Comparison of ENCODE assay signal across 8 cellular contexts in the genomic region with DNA sequence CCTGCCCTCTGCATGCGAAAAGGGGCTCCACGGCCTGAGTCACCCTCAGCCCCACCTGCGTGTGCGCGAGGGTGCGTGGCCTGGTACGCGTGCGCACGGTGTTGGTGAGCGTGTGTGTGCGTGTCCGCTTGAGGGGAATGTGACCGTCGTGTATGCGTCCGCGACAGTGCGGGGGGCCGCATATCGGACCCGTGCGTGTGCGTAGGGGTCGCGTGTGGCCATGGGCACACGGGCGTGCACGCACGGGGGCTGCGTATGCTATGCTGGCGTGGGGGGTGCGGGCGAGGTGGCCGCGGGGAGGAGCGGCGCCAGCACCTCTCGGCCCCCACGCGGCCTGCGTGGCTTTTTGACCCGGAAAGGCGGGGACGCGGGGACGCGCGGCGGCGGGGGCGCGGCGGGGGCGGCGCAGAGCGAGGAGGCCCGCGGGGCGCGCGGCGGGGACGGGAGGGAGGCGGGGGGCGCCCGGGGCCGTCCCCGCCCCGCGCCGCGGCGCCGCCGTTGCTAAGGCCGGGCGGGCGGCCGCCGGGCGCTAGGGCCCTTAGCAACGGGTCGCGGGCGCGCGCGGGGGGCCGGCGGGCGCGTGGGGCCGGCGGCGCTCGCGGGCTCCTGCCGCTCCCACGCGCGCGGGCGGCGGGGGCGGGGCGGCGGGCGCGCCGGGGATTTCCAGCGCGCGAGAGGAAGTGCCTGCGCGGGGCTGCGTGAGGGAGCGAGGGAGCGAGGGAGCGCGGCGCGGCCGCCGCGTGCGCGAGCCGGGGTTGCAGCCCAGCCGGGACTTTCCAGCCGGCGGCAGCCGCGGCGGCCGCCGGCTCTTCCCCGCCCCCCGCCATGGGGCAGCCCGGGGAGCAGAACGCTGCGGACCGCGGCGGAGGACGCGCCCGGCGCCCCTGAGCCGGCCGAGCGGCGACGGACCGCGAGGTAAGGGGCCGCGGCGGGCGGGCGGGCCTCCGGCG. TPM values are rescaled to one million over a fixed set of nuclear protein-coding genes. Genes with fewer than 3 reads are reported as not detected.
DNase-seq lines count a peak whose midpoint lies in the region; ATAC-seq and TF ChIP-seq lines count a peak whose summit lies in the region.

TSS of gene TRAF3 (plus strand) at position 689 of the 950 bp plus-strand sequence. CDS start 92,753 bp downstream, outside the sequence.

- peak within 1 kb of the TSS; percentile 87 for H3K9ac ChIP-seq in DND-41 (ENCODE audit: low read depth, low read length)

- peak within 1 kb of the TSS; percentile 98 for H2AFZ ChIP-seq in DND-41 (ENCODE audit: low read depth, low read length)

- peaks cover 44% of the 10 kb centered on the region for H3K79me2 ChIP-seq in DND-41 (ENCODE audit: insufficient read depth, low read length)

- H4K20me1 ChIP-seq in DND-41 (ENCODE audit: insufficient read depth, low read length): peaks cover 26% of the 10 kb centered on the region

- peak within 1 kb of the TSS; percentile 64 for H3K27ac ChIP-seq in DND-41 (ENCODE audit: low read length)

- ATAC-seq in DND-41 (ENCODE audit: insufficient read depth, low read depth) (peak; percentile 59), GM21717 (IDR thresholded peaks at IDR 0.05; ENCODE audit: unreplicated experiment) (peak; percentile 43)

- H3K4me2 ChIP-seq in DND-41 (ENCODE audit: insufficient read depth, low read length): peak within 1 kb of the TSS; percentile 88

- TF ChIP-seq CTCF in DND-41 (IDR thresholded peaks at IDR 0.05; ENCODE audit: borderline replicate concordance, extremely low read depth, low read length, poor library complexity, severe bottlenecking) (no peak), kidney epithelial cell (IDR thresholded peaks at IDR 0.05; ENCODE audit: insufficient read depth, low read length, poor library complexity, severe bottlenecking) (no peak)

- peaks cover 36% of the 10 kb centered on the region for H3K4me1 ChIP-seq in DND-41 (ENCODE audit: insufficient read depth, low read length)

- H3K9me3 ChIP-seq in DND-41 (ENCODE audit: insufficient read depth, low read length, severe bottlenecking): no peaks in the 10 kb centered on the region

- DNase-seq in DND-41 (peak; percentile 71), LHCN-M2 (ENCODE audit: low read depth) (peak; percentile 51), kidney epithelial cell (ENCODE audit: low read depth) (no peak), foreskin melanocyte (no peak)
- peak; percentile 85 for DNase-seq in activated CD4-positive, CD25-positive, alpha-beta regulatory T cell treated with anti-CD3 and anti-CD28 coated beads, Interleukin-2, amount 50 U/mL, for 72 hours
- DNase-seq in central memory CD4-positive, alpha-beta T cell: peak; percentile 90
- peak; percentile 85 for DNase-seq in stimulated activated CD4-positive, alpha-beta T cell treated with anti-CD3 and anti-CD28 coated beads, Interleukin-15, amount 100 ng/mL, for 24 hours

- H3K4me3 ChIP-seq in DND-41 (ENCODE audit: low read depth in 1 of 2, low read length in 2 of 2) (peak within 1 kb of the TSS; percentile 59 to 62; a peak in 3 of 4 replicates), kidney epithelial cell (ENCODE audit: low read depth, low read length) (peak within 1 kb of the TSS; percentile 58)

- H3K27me3 ChIP-seq in DND-41 (ENCODE audit: insufficient read depth, low read length, poor library complexity) (no peaks in the 10 kb centered on the region), kidney epithelial cell (ENCODE audit: control insufficient read depth, insufficient read depth, low read length) (no peaks in the 10 kb centered on the region)

- H3K36me3 ChIP-seq in DND-41 (ENCODE audit: insufficient read depth, low read length) (peaks cover 6% of the 10 kb centered on the region; the same call in 1 of the 2 replicates), kidney epithelial cell (ENCODE audit: control insufficient read depth, insufficient read depth, low read length) (no peaks in the 10 kb centered on the region)

RNA-seq across cellular contexts. Expression of gene TRAF3, which starts in this region (rescaled TPM):
- total RNA-seq in LHCN-M2 (2014; rRNA removed): 15.9 and 17.0 TPM in 2 replicates
- polyA plus RNA-seq in LHCN-M2 (2012): 10.5 TPM
- total RNA-seq in kidney epithelial cell: 32.3 and 34.6 TPM in 2 replicates

Comparison
In these comparisons a context has a peak if more than half of its experiments do, and no peak if none do; other contexts are left out.
1. DNase-seq: peak in DND-41 (single experiment), LHCN-M2 (single experiment), activated CD4-positive, CD25-positive, alpha-beta regulatory T cell treated with anti-CD3 and anti-CD28 coated beads, Interleukin-2, amount 50 U/mL, for 72 hours (single experiment), central memory CD4-positive, alpha-beta T cell (single experiment) and stimulated activated CD4-positive, alpha-beta T cell treated with anti-CD3 and anti-CD28 coated beads, Interleukin-15, amount 100 ng/mL, for 24 hours (single experiment); none in kidney epithelial cell (single experiment) and foreskin melanocyte (single experiment).